Comparison of ENCODE assay signal across 13 cellular contexts in the genomic region with DNA sequence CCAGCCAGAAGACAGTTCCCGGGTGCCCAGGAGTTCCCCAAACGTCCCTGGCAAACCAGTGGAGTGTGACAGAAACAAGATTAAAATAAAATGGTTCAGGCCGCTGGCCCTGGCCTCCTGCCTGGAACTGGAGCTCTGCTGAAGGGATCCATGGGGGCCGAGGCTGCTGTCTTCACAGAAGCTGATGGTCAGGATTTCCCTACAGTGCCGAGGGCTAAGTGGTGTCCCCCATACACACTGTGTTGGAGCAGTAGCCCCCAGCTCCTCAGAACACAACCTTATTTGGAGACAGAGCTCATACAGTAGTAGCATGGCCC.
"Had no signal": no experiment of that assay in that cellular context is flagged by ENCODE, and none has a peak within 500 bp of the region (broad histone marks: within the 10 kb centered on the region; RNA-seq: fewer than 3 reads in every experiment).

No MANE protein-coding gene starts in this region.

- H3K4me1 ChIP-seq: colonic mucosa had no signal

- H3K9me3 ChIP-seq: colonic mucosa, mucosa of descending colon, neutrophil had no signal

- ATAC-seq: activated CD8-positive, alpha-beta T cell treated with anti-CD3 and anti-CD28 coated beads for 36 hours; activated T-cell treated with anti-CD3 and anti-CD28 coated beads, Interleukin-2, amount 50 U/mL, for 4 hours; mucosa of descending colon; SK-N-SH treated with all-trans-retinoic acid at 6 μM for 48 hours; T-cell had no signal

- H3K27ac ChIP-seq: colonic mucosa, neutrophil had no signal

- H3K4me3 ChIP-seq: colonic mucosa, mucosa of descending colon had no signal

- H3K36me3 ChIP-seq: colonic mucosa, neutrophil had no signal

- DNase-seq: activated CD4-positive, alpha-beta T cell treated with anti-CD3 and anti-CD28 coated beads, Interleukin-2, amount 10 ng/mL, durations not matched to agents 24 days and 14 days; activated CD8-positive, alpha-beta T cell treated with anti-CD3 and anti-CD28 coated beads for 36 hours; activated naive CD8-positive, alpha-beta T cell treated with anti-CD3 and anti-CD28 coated beads for 36 hours; activated T-cell treated with anti-CD3 and anti-CD28 coated beads, Interleukin-2, amount 50 U/mL, for 4 hours; central memory CD4-positive, alpha-beta T cell; hypothalamus; mesenchymal stem cell; mucosa of descending colon; naive B cell; T-cell had no signal

- H3K27me3 ChIP-seq: colonic mucosa, neutrophil had no signal
